In the genomic region with DNA sequence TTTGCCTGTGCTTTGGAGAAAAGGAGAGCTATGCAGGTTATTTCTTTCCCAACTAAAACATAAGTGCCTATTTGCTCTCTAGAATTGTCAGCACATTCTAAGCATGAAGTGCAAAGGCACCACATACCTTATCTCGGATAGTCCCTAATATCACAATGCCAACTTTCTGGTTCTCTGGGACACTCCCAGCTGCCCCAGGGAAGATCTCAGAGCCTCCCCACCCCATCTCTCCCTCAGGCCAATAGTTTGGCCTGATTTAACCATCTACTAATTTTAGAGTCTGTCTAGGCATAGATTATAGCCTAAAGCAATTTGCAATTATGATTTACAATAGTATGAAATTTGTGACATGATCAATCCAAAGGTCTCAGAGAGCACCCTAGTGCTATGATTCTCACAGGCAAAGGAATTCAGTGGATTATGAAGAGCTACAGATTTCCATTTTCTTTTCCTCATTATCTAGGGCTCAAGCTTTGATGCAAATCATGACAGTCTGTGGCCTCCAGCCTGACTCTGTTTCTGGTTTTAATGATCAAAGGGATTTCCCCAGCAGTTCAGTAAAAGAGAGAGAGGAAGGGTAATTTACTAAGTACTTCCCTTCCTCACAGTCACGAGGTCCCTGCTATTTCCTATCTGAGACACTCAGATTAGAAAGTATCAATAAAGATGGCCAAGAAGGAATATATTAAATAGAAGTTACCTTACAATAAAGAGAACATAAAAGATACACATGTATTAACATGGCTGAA, we compare ENCODE assay signal across 9 cellular contexts. TPM values are rescaled to one million over a fixed set of nuclear protein-coding genes. Genes with fewer than 3 reads are reported as not detected.
DNase-seq lines count a peak whose midpoint lies in the region; ATAC-seq lines count a peak whose summit lies in the region.
"Had no signal": no experiment of that assay in that cellular context is flagged by ENCODE, and none has a peak within 500 bp of the region (broad histone marks: within the 10 kb centered on the region; RNA-seq: fewer than 3 reads in every experiment).

No MANE protein-coding gene starts in this region.

- H3K9me3 Mint-ChIP-seq in activated T-cell treated with anti-CD3 and anti-CD28 coated beads, Interleukin-2, amount 50 U/mL, for 4 hours, result no peaks in the 10 kb centered on the region
- H3K9me3 Mint-ChIP-seq in stimulated activated naive B cell treated with anti-CD40 and anti-IgM and Interleukin-4, amounts not matched to agents 10 μg/mL and 1 μg/mL and 100 μg/mL, for 72 hours, result peaks cover 4 to 5% of the 10 kb centered on the region in 2 donors

- peak overlapping the region; percentile 92 for H3K27ac Mint-ChIP-seq in stimulated activated naive B cell treated with anti-CD40 and anti-IgM and Interleukin-4, amounts not matched to agents 10 μg/mL and 1 μg/mL and 100 μg/mL, for 72 hours

- no peak for DNase-seq in activated T-cell treated with anti-CD3 and anti-CD28 coated beads, Interleukin-2, amount 50 U/mL, for 4 hours
- DNase-seq in activated T-cell treated with anti-CD3 and anti-CD28 coated beads for 4 hours (no peak), OCI-M1 (lab: John Stamatoyannopoulos, UW) (peak; percentile 14), Kasumi-1 (lab: John Stamatoyannopoulos, UW) (no peak), NCI-H2029 (lab: John Stamatoyannopoulos, UW) (no peak), T1000 (lab: John Stamatoyannopoulos, UW) (no peak)
- DNase-seq in stimulated activated naive B cell treated with anti-CD40 and anti-IgM and Interleukin-4, amounts not matched to agents 10 μg/mL and 1 μg/mL and 100 μg/mL, for 72 hours, result peak; percentile 47

- peak overlapping the region; percentile 22 for H3K4me3 Mint-ChIP-seq in activated T-cell treated with anti-CD3 and anti-CD28 coated beads, Interleukin-2, amount 50 U/mL, for 4 hours
- H3K4me3 Mint-ChIP-seq in stimulated activated naive B cell treated with anti-CD40 and anti-IgM and Interleukin-4, amounts not matched to agents 10 μg/mL and 1 μg/mL and 100 μg/mL, for 72 hours, result peak overlapping the region; percentile 57 to 71

- H3K36me3 Mint-ChIP-seq in activated T-cell treated with anti-CD3 and anti-CD28 coated beads, Interleukin-2, amount 50 U/mL, for 4 hours (ENCODE audit: insufficient read depth), result no peaks in the 10 kb centered on the region
- peaks cover 8 to 24% of the 10 kb centered on the region in 2 donors for H3K36me3 Mint-ChIP-seq in stimulated activated naive B cell treated with anti-CD40 and anti-IgM and Interleukin-4, amounts not matched to agents 10 μg/mL and 1 μg/mL and 100 μg/mL, for 72 hours

- no peaks in the 10 kb centered on the region for H3K27me3 Mint-ChIP-seq in activated T-cell treated with anti-CD3 and anti-CD28 coated beads, Interleukin-2, amount 50 U/mL, for 4 hours (ENCODE audit: low read depth)
- H3K27me3 Mint-ChIP-seq in stimulated activated naive B cell treated with anti-CD40 and anti-IgM and Interleukin-4, amounts not matched to agents 10 μg/mL and 1 μg/mL and 100 μg/mL, for 72 hours, result no peaks in the 10 kb centered on the region

- ATAC-seq in activated T-cell treated with anti-CD3 and anti-CD28 coated beads, Interleukin-2, amount 50 U/mL, for 4 hours, result peak; percentile 64 to 69
- ATAC-seq in HG02870 (IDR thresholded peaks at IDR 0.05; ENCODE audit: unreplicated experiment), result peak; percentile 91
- peak; percentile 87 to 93 for ATAC-seq in stimulated activated naive B cell treated with anti-CD40 and anti-IgM and Interleukin-4, amounts not matched to agents 10 μg/mL and 1 μg/mL and 100 μg/mL, for 72 hours (replicated peaks)

- H3K4me1 Mint-ChIP-seq in activated T-cell treated with anti-CD3 and anti-CD28 coated beads, Interleukin-2, amount 50 U/mL, for 4 hours (ENCODE audit: low read depth), result peaks cover 70% of the 10 kb centered on the region
- peaks cover 53 to 80% of the 10 kb centered on the region in 2 donors for H3K4me1 Mint-ChIP-seq in stimulated activated naive B cell treated with anti-CD40 and anti-IgM and Interleukin-4, amounts not matched to agents 10 μg/mL and 1 μg/mL and 100 μg/mL, for 72 hours

RNA-seq across cellular contexts. Expression of a gene that starts 28.9 kb away (rescaled TPM):
- 10 to 100 TPM in 2 of 3 donors, 1 to 10 TPM in 1; 9.3 to 35.4 (median 10.0) TPM for total RNA-seq in activated T-cell treated with anti-CD3 and anti-CD28 coated beads, Interleukin-2, amount 50 U/mL, for 4 hours
- total RNA-seq: LHCN-M2 had no signal

Comparison
In these comparisons a context has a peak if more than half of its experiments do, and no peak if none do; other contexts are left out.
1. DNase-seq: peak in OCI-M1 (single experiment) and stimulated activated naive B cell treated with anti-CD40 and anti-IgM and Interleukin-4, amounts not matched to agents 10 μg/mL and 1 μg/mL and 100 μg/mL, for 72 hours (single experiment); none in activated T-cell treated with anti-CD3 and anti-CD28 coated beads, Interleukin-2, amount 50 U/mL, for 4 hours (single experiment), activated T-cell treated with anti-CD3 and anti-CD28 coated beads for 4 hours (single experiment), Kasumi-1 (0 of 2), NCI-H2029 (single experiment) and T1000 (single experiment).
2. Peak in every context shown above with its lines, with median percentiles within 50 percentile points of each other: ATAC-seq.